ENCODE assay signal across 1 cellular context in genomic region chr22:36237462-36238347, GRCh38.
TF ChIP-seq lines count a peak whose summit lies in the region.

No MANE protein-coding gene starts in this region.

TF ChIP-seq in GM12878, 131 proteins besides CTCF, POLR2A, EP300 and RAD21:
- 0 out of 2 replicates have a peak, but pooled peaks have one; percentile 13 for TF ChIP-seq EED (IDR thresholded peaks at IDR 0.05; ENCODE audit: low read depth)
- TF ChIP-seq MLLT1 (IDR thresholded peaks at IDR 0.05): peak; percentile 89
- no peak for TF ChIP-seq NFXL1 (IDR thresholded peaks at IDR 0.05; ENCODE audit: borderline replicate concordance)
- TF ChIP-seq SIN3A (IDR thresholded peaks at IDR 0.05; ENCODE audit: low read depth, low read length): no peak
- 0 out of 2 replicates have a peak, but pooled peaks have one; percentile 37 for TF ChIP-seq HDGF (IDR thresholded peaks at IDR 0.05)
- TF ChIP-seq IKZF1 (conservative IDR thresholded peaks at IDR 0.05): 0 out of 2 replicates have a peak, but pooled peaks have one; percentile 19
- TF ChIP-seq ZNF274 (IDR thresholded peaks at IDR 0.05; ENCODE audit: insufficient read depth, insufficient read length): no peak
